21 cellular contexts compared by ENCODE assay signal in genomic region chr2:85926526-85926925, GRCh38.
"Had no signal": no experiment of that assay in that cellular context is flagged by ENCODE, and none has a peak within 500 bp of the region (broad histone marks: within the 10 kb centered on the region; RNA-seq: fewer than 3 reads in every experiment).

No MANE protein-coding gene starts in this region.

- H3K36me3 ChIP-seq: cardiac muscle cell, esophagus squamous epithelium, gastrocnemius medialis, left ventricle myocardium inferior, neutrophil, pancreas, upper lobe of left lung had no signal

- H3K27me3 ChIP-seq: cardiac muscle cell, gastrocnemius medialis, neutrophil, pancreas, upper lobe of left lung had no signal

- H3K9me3 Mint-ChIP-seq: activated CD4-positive, alpha-beta memory T cell treated with anti-CD3 and anti-CD28 coated beads, Interleukin-2, amount 10 ng/mL, durations not matched to agents 7 days and 5 days; activated T-cell treated with anti-CD3 and anti-CD28 coated beads, Interleukin-2, amount 50 U/mL, for 72 hours; effector memory CD8-positive, alpha-beta T cell; natural killer cell treated with Interleukin-12 subunit alpha and Interleukin-12 subunit beta and Interleukin-15 and Interleukin-18, amount 100 ng/mL, for 72 hours had no signal

- DNase-seq: activated CD4-positive, alpha-beta memory T cell treated with anti-CD3 and anti-CD28 coated beads, Interleukin-2, amount 10 ng/mL, durations not matched to agents 7 days and 5 days; activated CD4-positive, alpha-beta T cell treated with anti-CD3 and anti-CD28 coated beads for 48 hours; activated effector memory CD4-positive, alpha-beta T cell treated with Interleukin-2 at 50 U/mL for 16 hours; activated naive CD4-positive, alpha-beta T cell treated with anti-CD3 and anti-CD28 coated beads, Interleukin-2, amount 10 ng/mL, durations not matched to agents 7 days and 5 days; activated T-cell treated with anti-CD3 and anti-CD28 coated beads, Interleukin-2, amount 50 U/mL, for 72 hours; dermis blood vessel endothelial cell; effector memory CD8-positive, alpha-beta T cell; esophagus squamous epithelium; gastrocnemius medialis; hippocampal formation; kidney glomerular epithelial cell; left ventricle myocardium inferior; midbrain; right cardiac atrium; stimulated activated CD4-positive, alpha-beta T cell treated with anti-CD3 and anti-CD28 coated beads, Interleukin-4, amount 100 ng/mL, for 4 hours; stimulated activated naive CD8-positive, alpha-beta T cell treated with anti-CD3 and anti-CD28 coated beads, Interleukin-15, Interleukin-2, amounts not matched to agents 100 U/mL and 50 U/mL, for 24 hours had no signal

- H3K36me3 Mint-ChIP-seq: natural killer cell treated with Interleukin-12 subunit alpha and Interleukin-12 subunit beta and Interleukin-15 and Interleukin-18, amount 100 ng/mL, for 72 hours had no signal

- H3K27ac Mint-ChIP-seq: activated CD4-positive, alpha-beta memory T cell treated with anti-CD3 and anti-CD28 coated beads, Interleukin-2, amount 10 ng/mL, durations not matched to agents 7 days and 5 days; activated naive CD4-positive, alpha-beta T cell treated with anti-CD3 and anti-CD28 coated beads, Interleukin-2, amount 10 ng/mL, durations not matched to agents 7 days and 5 days; activated T-cell treated with anti-CD3 and anti-CD28 coated beads, Interleukin-2, amount 50 U/mL, for 72 hours; effector memory CD8-positive, alpha-beta T cell; natural killer cell treated with Interleukin-12 subunit alpha and Interleukin-12 subunit beta and Interleukin-15 and Interleukin-18, amount 100 ng/mL, for 72 hours had no signal

- H3K4me3 Mint-ChIP-seq: activated CD4-positive, alpha-beta memory T cell treated with anti-CD3 and anti-CD28 coated beads, Interleukin-2, amount 10 ng/mL, durations not matched to agents 7 days and 5 days; activated naive CD4-positive, alpha-beta T cell treated with anti-CD3 and anti-CD28 coated beads, Interleukin-2, amount 10 ng/mL, durations not matched to agents 7 days and 5 days; activated T-cell treated with anti-CD3 and anti-CD28 coated beads, Interleukin-2, amount 50 U/mL, for 72 hours; effector memory CD8-positive, alpha-beta T cell; natural killer cell treated with Interleukin-12 subunit alpha and Interleukin-12 subunit beta and Interleukin-15 and Interleukin-18, amount 100 ng/mL, for 72 hours had no signal

- H3K4me3 ChIP-seq: cardiac muscle cell, esophagus squamous epithelium, gastrocnemius medialis, left ventricle myocardium inferior, pancreas, upper lobe of left lung had no signal

- H3K27me3 Mint-ChIP-seq: effector memory CD8-positive, alpha-beta T cell had no signal

- H3K9me3 ChIP-seq: esophagus squamous epithelium, gastrocnemius medialis, left ventricle myocardium inferior, neutrophil, pancreas, upper lobe of left lung had no signal

- H3K27ac ChIP-seq: cardiac muscle cell, neutrophil, pancreas, upper lobe of left lung had no signal
